In the genomic region with DNA sequence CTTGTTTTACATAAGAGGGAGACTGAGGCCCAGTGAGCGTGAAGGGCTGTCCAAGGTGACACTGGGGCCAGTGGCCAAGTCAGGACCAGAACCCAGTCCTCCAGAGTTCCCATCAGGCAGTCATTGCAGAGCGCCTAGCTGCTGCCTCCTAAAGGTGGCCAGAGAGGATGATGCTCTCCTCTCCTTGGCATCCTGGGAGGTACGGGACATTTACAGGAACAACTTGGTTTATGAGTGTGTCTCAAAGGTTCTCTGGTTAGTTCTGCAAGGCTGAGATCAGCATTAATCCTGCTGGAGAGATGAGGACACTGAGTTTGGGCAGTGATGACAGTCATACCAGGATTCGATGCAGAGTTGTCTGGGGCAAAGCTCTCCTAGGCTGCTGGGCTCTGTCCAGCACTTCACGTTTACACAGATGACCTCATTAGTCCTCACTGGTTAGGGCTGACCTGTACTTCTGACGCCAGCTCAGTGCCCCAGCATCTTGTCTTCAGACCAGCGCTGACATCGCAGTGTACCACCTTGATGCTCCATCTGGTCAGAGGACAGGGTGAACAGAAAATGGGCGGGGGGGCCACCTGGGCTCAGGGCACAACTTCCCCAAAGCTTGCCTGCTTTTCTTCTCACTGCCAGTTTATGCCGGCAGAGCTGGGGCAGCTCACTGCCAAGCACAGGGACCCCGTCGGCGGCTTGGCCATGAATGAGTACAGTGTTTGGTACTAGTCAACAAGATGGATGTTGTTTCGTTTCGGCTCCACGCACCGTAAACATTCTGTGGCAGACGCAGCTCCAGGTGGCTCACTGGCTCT, we compare ENCODE assay signal across 14 cellular contexts.
A peak's percentile ranks its signal among the peaks of the same experiment; 100 is the strongest.
DNase-seq lines count a peak whose midpoint lies in the region; ATAC-seq and TF ChIP-seq lines count a peak whose summit lies in the region.
"Had no signal": no experiment of that assay in that cellular context is flagged by ENCODE, and none has a peak within 500 bp of the region (broad histone marks: within the 10 kb centered on the region; RNA-seq: fewer than 3 reads in every experiment).

No MANE protein-coding gene starts in this region.

- WGBS in transverse colon (ENCODE audit: low coverage in 1 of 2), 2 donors = 59% methylated on average over 18 of the region's 18 CpGs; no CpG with 5 or more reads in 1 of the 2 donors

- CTCF ChIA-PET in activated CD4-positive, alpha-beta memory T cell treated with anti-CD3 and anti-CD28 coated beads for 36 hours (lab: Charles Lee) = no interaction called here
- CTCF ChIA-PET in activated CD4-positive, alpha-beta memory T cell treated with anti-CD3 and anti-CD28 coated beads, Interleukin-2, amount 10 ng/mL, durations not matched to agents 7 days and 5 days (lab: Charles Lee) = no interaction called here

- H3K4me1 ChIP-seq in transverse colon = no peaks in the 10 kb centered on the region

- no peak for TF ChIP-seq CTCF in transverse colon (IDR thresholded peaks at IDR 0.05)

- no peaks in the 10 kb centered on the region for H3K36me3 Mint-ChIP-seq in activated CD4-positive, alpha-beta memory T cell treated with anti-CD3 and anti-CD28 coated beads for 36 hours
- no peaks in the 10 kb centered on the region for H3K36me3 Mint-ChIP-seq in activated CD4-positive, alpha-beta memory T cell treated with anti-CD3 and anti-CD28 coated beads, Interleukin-2, amount 10 ng/mL, durations not matched to agents 7 days and 5 days (ENCODE audit: low read depth)

- no peaks in the 10 kb centered on the region for H3K36me3 ChIP-seq in transverse colon

- H3K27me3 ChIP-seq in transverse colon = no peaks in the 10 kb centered on the region

- in situ Hi-C loops in transverse colon (cut with MboI; ENCODE audit: low pct_ligation_motif_present in 1 of 4, low pct_unique_long_range_greater_than_20kb in 1 of 4, low sequenced_read_pairs in 3 of 4) = no loop called here

- TF ChIP-seq POLR2A in transverse colon (IDR thresholded peaks at IDR 0.05) = no peak

- H3K4me3 Mint-ChIP-seq in activated CD4-positive, alpha-beta memory T cell treated with anti-CD3 and anti-CD28 coated beads for 36 hours = no peak overlapping the region
- H3K4me3 Mint-ChIP-seq in activated CD4-positive, alpha-beta memory T cell treated with anti-CD3 and anti-CD28 coated beads, Interleukin-2, amount 10 ng/mL, durations not matched to agents 7 days and 5 days = no peak overlapping the region

- H3K4me1 Mint-ChIP-seq in activated CD4-positive, alpha-beta memory T cell treated with anti-CD3 and anti-CD28 coated beads for 36 hours (ENCODE audit: low read depth) = no peaks in the 10 kb centered on the region
- no peaks in the 10 kb centered on the region for H3K4me1 Mint-ChIP-seq in activated CD4-positive, alpha-beta memory T cell treated with anti-CD3 and anti-CD28 coated beads, Interleukin-2, amount 10 ng/mL, durations not matched to agents 7 days and 5 days

- H3K27ac ChIP-seq in transverse colon = no peak overlapping the region

- H3K4me3 ChIP-seq in transverse colon = no peak overlapping the region
- H3K4me3 ChIP-seq: lung had no signal

- H3K27me3 Mint-ChIP-seq in activated CD4-positive, alpha-beta memory T cell treated with anti-CD3 and anti-CD28 coated beads for 36 hours = no peaks in the 10 kb centered on the region
- H3K27me3 Mint-ChIP-seq in activated CD4-positive, alpha-beta memory T cell treated with anti-CD3 and anti-CD28 coated beads, Interleukin-2, amount 10 ng/mL, durations not matched to agents 7 days and 5 days = peaks cover 5% of the 10 kb centered on the region

- intact Hi-C loops in activated CD4-positive, alpha-beta memory T cell treated with anti-CD3 and anti-CD28 coated beads for 36 hours (cut with micrococcal nuclease) = no loop called here
- intact Hi-C loops in transverse colon (cut with DNase I; ENCODE audit: low total_unique reads) = no loop called here

- H3K9me3 ChIP-seq in transverse colon = no peaks in the 10 kb centered on the region

- ATAC-seq in GM21529 (IDR thresholded peaks at IDR 0.05; ENCODE audit: unreplicated experiment) (no peak), HG02938 (IDR thresholded peaks at IDR 0.05; ENCODE audit: unreplicated experiment) (no peak)
- ATAC-seq: activated CD4-positive, CD25-positive, alpha-beta regulatory T cell treated with anti-CD3 and anti-CD28 coated beads, Interleukin-2, amount 50 U/mL, for 24 hours; Right ventricle myocardium inferior had no signal

- TF ChIP-seq EP300 in transverse colon (IDR thresholded peaks at IDR 0.05; ENCODE audit: low read depth) = no peak

- H3K27ac Mint-ChIP-seq in activated CD4-positive, alpha-beta memory T cell treated with anti-CD3 and anti-CD28 coated beads for 36 hours = no peak overlapping the region
- H3K27ac Mint-ChIP-seq in activated CD4-positive, alpha-beta memory T cell treated with anti-CD3 and anti-CD28 coated beads, Interleukin-2, amount 10 ng/mL, durations not matched to agents 7 days and 5 days = no peak overlapping the region

- POLR2A ChIA-PET in activated CD4-positive, alpha-beta memory T cell treated with anti-CD3 and anti-CD28 coated beads for 36 hours (lab: Charles Lee) = no interaction called here
- POLR2A ChIA-PET in activated CD4-positive, alpha-beta memory T cell treated with anti-CD3 and anti-CD28 coated beads, Interleukin-2, amount 10 ng/mL, durations not matched to agents 7 days and 5 days (lab: Charles Lee) = no interaction called here

- H3K9me3 Mint-ChIP-seq in activated CD4-positive, alpha-beta memory T cell treated with anti-CD3 and anti-CD28 coated beads for 36 hours = no peaks in the 10 kb centered on the region
- no peaks in the 10 kb centered on the region for H3K9me3 Mint-ChIP-seq in activated CD4-positive, alpha-beta memory T cell treated with anti-CD3 and anti-CD28 coated beads, Interleukin-2, amount 10 ng/mL, durations not matched to agents 7 days and 5 days

- DNase-seq in activated CD4-positive, alpha-beta memory T cell treated with anti-CD3 and anti-CD28 coated beads for 36 hours = peak; percentile 1
- DNase-seq in activated CD4-positive, alpha-beta memory T cell treated with anti-CD3 and anti-CD28 coated beads, Interleukin-2, amount 10 ng/mL, durations not matched to agents 7 days and 5 days = no peak
- DNase-seq in anterior cingulate cortex (lab: John Stamatoyannopoulos, UW) (peak in 46 of 58 donors; percentile 4 to 65 (median 40)), kidney tubule cell (ENCODE audit: low spot score) (peak; percentile 5), transverse colon (peak; percentile 6), NCI-H526 (lab: John Stamatoyannopoulos, UW) (no peak)
- DNase-seq: amniotic stem cell, GDM1, NCI-H2029 had no signal

Comparison
In these comparisons a context has a peak if more than half of its experiments do, and no peak if none do; other contexts are left out.
1. DNase-seq: peak in activated CD4-positive, alpha-beta memory T cell treated with anti-CD3 and anti-CD28 coated beads for 36 hours (single experiment), anterior cingulate cortex (46 of 58), kidney tubule cell (single experiment) and transverse colon (single experiment); none in activated CD4-positive, alpha-beta memory T cell treated with anti-CD3 and anti-CD28 coated beads, Interleukin-2, amount 10 ng/mL, durations not matched to agents 7 days and 5 days (single experiment) and NCI-H526 (0 of 2).